In the genomic region with DNA sequence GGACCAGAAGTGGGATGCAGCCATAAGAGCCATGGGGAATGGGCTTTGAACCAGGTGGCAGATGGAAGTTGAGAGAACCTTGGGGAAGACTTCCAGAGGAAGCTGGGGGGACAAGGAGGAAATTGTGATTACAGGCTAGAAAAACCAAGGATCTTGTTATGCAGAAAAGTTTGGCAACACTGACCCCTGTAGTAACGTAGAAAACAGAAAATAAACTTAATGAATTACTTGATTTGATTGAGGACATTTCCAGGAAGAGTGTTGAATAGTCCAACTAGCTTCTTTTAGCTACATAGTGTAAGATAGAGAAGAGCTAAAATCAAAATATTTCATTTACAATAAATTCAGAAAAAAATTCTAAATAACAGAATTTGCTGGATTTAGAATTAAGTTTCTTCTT, we compare ENCODE assay signal across 23 cellular contexts.
"Had no signal": no experiment of that assay in that cellular context is flagged by ENCODE, and none has a peak within 500 bp of the region (broad histone marks: within the 10 kb centered on the region; RNA-seq: fewer than 3 reads in every experiment).

No MANE protein-coding gene starts in this region.

- H3K36me3 ChIP-seq: ovary, thoracic aorta, tibial nerve, upper lobe of left lung, vagina had no signal

- H3K27me3 ChIP-seq: ovary, tibial nerve, upper lobe of left lung, vagina had no signal

- H3K27ac ChIP-seq: coronary artery, dorsolateral prefrontal cortex, ovary, psoas muscle, skin epidermis, thoracic aorta, tibial nerve, upper lobe of left lung, vagina had no signal

- DNase-seq: effector CD4-positive, alpha-beta T cell; foreskin melanocyte; hypothalamus; immature natural killer cell; islet precursor cell; kidney glomerular epithelial cell; left ventricle myocardium superior; natural killer cell; occipital lobe; psoas muscle; right cardiac atrium; stimulated activated CD4-positive, alpha-beta T cell treated with anti-CD3 and anti-CD28 coated beads, Interleukin-15, amount 100 ng/mL, for 24 hours; stimulated activated CD4-positive, alpha-beta T cell treated with anti-CD3 and anti-CD28 coated beads, Interleukin-2, amount 100 ng/mL, for 48 hours; stimulated activated naive B cell treated with anti-CD40 and anti-IgM and Interleukin-4, amounts not matched to agents 10 μg/mL and 1 μg/mL and 100 μg/mL, for 72 hours; upper lobe of left lung had no signal

- H3K9me3 ChIP-seq: ovary, vagina had no signal

- ATAC-seq: left ventricle myocardium superior; natural killer cell; psoas muscle; right cardiac atrium; stimulated activated naive B cell treated with anti-CD40 and anti-IgM and Interleukin-4, amounts not matched to agents 10 μg/mL and 1 μg/mL and 100 μg/mL, for 72 hours had no signal

- H3K4me1 ChIP-seq: upper lobe of left lung, vagina had no signal

- H3K4me3 ChIP-seq: coronary artery, dorsolateral prefrontal cortex, lung, ovary, psoas muscle, skin epidermis, thoracic aorta, tibial nerve, upper lobe of left lung, vagina had no signal
